Comparison of ENCODE assay signal across 1 cellular context in genomic region chr19:52138614-52139290, GRCh38.
TF ChIP-seq lines count a peak whose summit lies in the region.

No MANE protein-coding gene starts in this region.

TF ChIP-seq in WTC11, 78 proteins besides CTCF, POLR2A, EP300 and RAD21 (continues in another document):
- 0 out of 2 replicates have a peak, but pooled peaks have one; percentile 60 for TF ChIP-seq ZNF512 (CRISPR knock-in tag; IDR thresholded peaks at IDR 0.05; ENCODE audit: borderline replicate concordance)
- no peak for TF ChIP-seq NFATC4 (CRISPR knock-in tag; IDR thresholded peaks at IDR 0.05)
- TF ChIP-seq JAZF1 (CRISPR knock-in tag; IDR thresholded peaks at IDR 0.05) = no peak
- no peak for TF ChIP-seq ELF4 (CRISPR knock-in tag; IDR thresholded peaks at IDR 0.05; ENCODE audit: low read depth)
- TF ChIP-seq USF2 (CRISPR knock-in tag; IDR thresholded peaks at IDR 0.05) = peak; percentile 80
- TF ChIP-seq EMX1 (CRISPR knock-in tag; IDR thresholded peaks at IDR 0.05) = no peak
- TF ChIP-seq FOXP4 (CRISPR knock-in tag; IDR thresholded peaks at IDR 0.05) = no peak
- no peak for TF ChIP-seq FOXP1 (CRISPR knock-in tag; IDR thresholded peaks at IDR 0.05; ENCODE audit: borderline replicate concordance)
- TF ChIP-seq KAT7 (CRISPR knock-in tag; IDR thresholded peaks at IDR 0.05; ENCODE audit: borderline replicate concordance) = no peak
- no peak for TF ChIP-seq CREM (CRISPR knock-in tag; IDR thresholded peaks at IDR 0.05)
- no peak for TF ChIP-seq ZSCAN18 (CRISPR knock-in tag; IDR thresholded peaks at IDR 0.05)
- TF ChIP-seq ZNF396 (CRISPR knock-in tag; IDR thresholded peaks at IDR 0.05; ENCODE audit: borderline replicate concordance) = no peak
- TF ChIP-seq CBFB (CRISPR knock-in tag; IDR thresholded peaks at IDR 0.05; ENCODE audit: low read depth) = no peak
- no peak for TF ChIP-seq ZNF281 (CRISPR knock-in tag; IDR thresholded peaks at IDR 0.05)
- TF ChIP-seq NFE2L1 (CRISPR knock-in tag; IDR thresholded peaks at IDR 0.05) = 0 out of 2 replicates have a peak, but pooled peaks have one; percentile 69
- TF ChIP-seq PRDM15 (CRISPR knock-in tag; IDR thresholded peaks at IDR 0.05) = no peak
- TF ChIP-seq MAX (CRISPR knock-in tag; IDR thresholded peaks at IDR 0.05) = peak; percentile 95
- TF ChIP-seq MYBL2 (CRISPR knock-in tag; IDR thresholded peaks at IDR 0.05) = no peak
- TF ChIP-seq OVOL2 (CRISPR knock-in tag; IDR thresholded peaks at IDR 0.05; ENCODE audit: borderline replicate concordance) = no peak
- peak; percentile 83 for TF ChIP-seq USF1 (CRISPR knock-in tag; IDR thresholded peaks at IDR 0.05)
- no peak for TF ChIP-seq E2F5 (CRISPR knock-in tag; IDR thresholded peaks at IDR 0.05)
- no peak for TF ChIP-seq RELA (CRISPR knock-in tag; IDR thresholded peaks at IDR 0.05; ENCODE audit: borderline replicate concordance)
- no peak for TF ChIP-seq SMAD3 (CRISPR knock-in tag; IDR thresholded peaks at IDR 0.05; ENCODE audit: borderline replicate concordance)
- no peak for TF ChIP-seq HMGXB4 (CRISPR knock-in tag; IDR thresholded peaks at IDR 0.05)
- TF ChIP-seq ARID4B (CRISPR knock-in tag; IDR thresholded peaks at IDR 0.05; ENCODE audit: borderline replicate concordance) = peak; percentile 60; the same call in 1 of the 2 replicates
- no peak for TF ChIP-seq ZNF219 (CRISPR knock-in tag; IDR thresholded peaks at IDR 0.05; ENCODE audit: borderline replicate concordance)
- no peak for TF ChIP-seq ZBTB21 (CRISPR knock-in tag; IDR thresholded peaks at IDR 0.05; ENCODE audit: borderline replicate concordance)
- TF ChIP-seq E2F4 (CRISPR knock-in tag; IDR thresholded peaks at IDR 0.05; ENCODE audit: borderline replicate concordance, low read depth) = no peak
- no peak for TF ChIP-seq PREB (CRISPR knock-in tag; IDR thresholded peaks at IDR 0.05; ENCODE audit: borderline replicate concordance)
- no peak for TF ChIP-seq ZNF671 (CRISPR knock-in tag; IDR thresholded peaks at IDR 0.05)
